8 cellular contexts compared by ENCODE assay signal in genomic region chr5:111748304-111748763, GRCh38. TPM values are rescaled to one million over a fixed set of nuclear protein-coding genes. Genes with fewer than 3 reads are reported as not detected.
DNase-seq lines count a peak whose midpoint lies in the region; ATAC-seq and TF ChIP-seq lines count a peak whose summit lies in the region.

No MANE protein-coding gene starts in this region.

- no CpG with 5 or more reads among the region's 3 CpGs for WGBS in IMR-90 (ENCODE audit: extremely low coverage in 2 of 2, insufficient read length in 1 of 2), 2 experiments
- WGBS in right lobe of liver (ENCODE audit: insufficient coverage, low coverage, low lambda C conversion rate, missing lambda C conversion rate): 42% methylated on average over 3 of the region's 3 CpGs

- H3K4me1 ChIP-seq in IMR-90 (ENCODE audit: control insufficient read depth, insufficient read depth, low read length): peaks cover 23% of the 10 kb centered on the region
- H3K4me1 ChIP-seq in right lobe of liver: peaks cover 0 to 19% (median 8%) of the 10 kb centered on the region in 4 donors
- no peaks in the 10 kb centered on the region for H3K4me1 ChIP-seq in colonic mucosa

- BruUV-seq in IMR-90 (replicated peaks; lab: Mats Ljungman, UMichigan): no TSS peak

- peak; percentile 69 for ATAC-seq in IMR-90 (ENCODE audit: low read depth)
- ATAC-seq in right lobe of liver: peak; percentile 53 to 92 (median 72)
- ATAC-seq in HG02884 (IDR thresholded peaks at IDR 0.05; ENCODE audit: unreplicated experiment): no peak

- H3K9ac ChIP-seq in IMR-90 (ENCODE audit: low read depth, low read length) (peak overlapping the region; percentile 7; the same call in 1 of the 2 replicates), colonic mucosa (ENCODE audit: low read depth in 2 of 2, low read length in 2 of 2) (no peak overlapping the region)

- H3K56ac ChIP-seq in IMR-90 (ENCODE audit: extremely low read depth, insufficient read depth, low read length): 0 out of 2 replicates have a peak overlapping the region, but pooled peaks have one; percentile 9

- no peaks in the 10 kb centered on the region for H4K20me1 ChIP-seq in IMR-90 (ENCODE audit: insufficient read depth, low read length)

- no peaks in the 10 kb centered on the region for H3K9me3 Mint-ChIP-seq in chondrocyte (ENCODE audit: low read depth)

- peaks cover 93% of the 10 kb centered on the region for H3K4me1 Mint-ChIP-seq in chondrocyte (ENCODE audit: low read depth)

- peak overlapping the region in 1 of 2 experiments; percentile 16; a peak in 1 of 4 replicates for H4K8ac ChIP-seq in IMR-90 (ENCODE audit: low read depth in 2 of 2, low read length in 2 of 2)

- H3K9me3 ChIP-seq in IMR-90 (ENCODE audit: control insufficient read depth, insufficient read depth, low read length) (no peaks in the 10 kb centered on the region), right lobe of liver (no peaks in the 10 kb centered on the region), colonic mucosa (no peaks in the 10 kb centered on the region)

- H3K4me2 ChIP-seq in IMR-90 (ENCODE audit: low read depth, low read length): peak overlapping the region; percentile 96

- no peak overlapping the region for H2AFZ ChIP-seq in IMR-90 (replicated peaks; ENCODE audit: low read length, poor library complexity)

- peak overlapping the region; percentile 87 for H2BK120ac ChIP-seq in IMR-90 (ENCODE audit: low read depth, low read length)

- H4K91ac ChIP-seq in IMR-90 (ENCODE audit: insufficient read depth, low read depth, low read length): peak overlapping the region; percentile 56; the same call in 1 of the 2 replicates

- peak overlapping the region; percentile 95 for H2BK5ac ChIP-seq in IMR-90 (ENCODE audit: low read depth, low read length, poor library complexity, severe bottlenecking)

- dilution Hi-C loops in IMR-90 (cut with HindIII; ENCODE audit: low sequenced_read_pairs, unreplicated experiment): no loop called here

- H3K9me1 ChIP-seq in IMR-90 (ENCODE audit: insufficient read depth, low read length): peaks cover 11% of the 10 kb centered on the region

- no peaks in the 10 kb centered on the region for H3K27me3 Mint-ChIP-seq in chondrocyte (ENCODE audit: low read depth)

- CTCF ChIA-PET in IMR-90 (lab: Yijun Ruan, JAX): no interaction called here

- POLR2A ChIA-PET in IMR-90 (lab: Charles Lee; ENCODE audit: unreplicated experiment): interaction anchor here (0.9 kb wide), 1 partner anchor 8 kb away, joined by 3 read pairs; no protein-coding TSS in a partner anchor

- intact Hi-C loops in IMR-90 (cut with micrococcal nuclease) (loop anchor here (1.0 kb wide), 1 partner anchor 9 kb away; the partner anchor contains the start of gene NREP), right lobe of liver (cut with DNase I) (no loop called here), colonic mucosa (cut with DNase I) (no loop called here)

- peak overlapping the region; percentile 26; the same call in 1 of the 2 replicates for H3K14ac ChIP-seq in IMR-90 (replicated peaks; ENCODE audit: low read depth, low read length)

- in situ Hi-C loops in Caki2 (cut with HindIII; ENCODE audit: low pct_unique_long_range_greater_than_20kb, low sequenced_read_pairs): no loop called here
- in situ Hi-C loops in IMR-90 (cut with MboI; ENCODE audit: low sequenced_read_pairs): no loop called here

- H3K36me3 ChIP-seq in IMR-90 (ENCODE audit: control insufficient read depth, insufficient read depth, low read length) (peaks cover 6% of the 10 kb centered on the region), right lobe of liver (no peaks in the 10 kb centered on the region), colonic mucosa (no peaks in the 10 kb centered on the region)

- H3K36me3 Mint-ChIP-seq in chondrocyte (ENCODE audit: low read depth): peaks cover 30% of the 10 kb centered on the region

- peak overlapping the region; percentile 57; the same call in 1 of the 2 replicates for H3K4ac ChIP-seq in IMR-90 (ENCODE audit: low read depth, low read length)

- H3K23ac ChIP-seq in IMR-90 (ENCODE audit: low read depth, low read length): no peak overlapping the region; the same call in 1 of the 2 replicates

- no peak for TF ChIP-seq CTCF in IMR-90 (conservative IDR thresholded peaks at IDR 0.05; ENCODE audit: low read depth, low read length)
- TF ChIP-seq CTCF in chondrocyte (IDR thresholded peaks at IDR 0.05): no peak
- TF ChIP-seq CTCF in right lobe of liver (IDR thresholded peaks at IDR 0.05): no peak
- TF ChIP-seq CTCF in colonic mucosa (IDR thresholded peaks at IDR 0.05): no peak

- TF ChIP-seq POLR2A in IMR-90 (IDR thresholded peaks at IDR 0.05; ENCODE audit: low read depth, low read length): peak; percentile 35; the same call in 1 of the 2 replicates
- TF ChIP-seq POLR2A in right lobe of liver (IDR thresholded peaks at IDR 0.05): no peak

- DNase-seq in Caki2 (ENCODE audit: low read depth) (peak; percentile 65), IMR-90 (peak; percentile 91), chondrocyte (ENCODE audit: low spot score) (no peak), right lobe of liver (no peak), colonic mucosa (no peak), midbrain (lab: John Stamatoyannopoulos, UW) (no peak), anterior cingulate cortex (lab: John Stamatoyannopoulos, UW) (no peak)

- peak overlapping the region; percentile 67; the same call in 1 of the 2 replicates for H2BK20ac ChIP-seq in IMR-90 (ENCODE audit: low read depth, low read length)

- 0 out of 2 replicates have a peak overlapping the region, but pooled peaks have one; percentile 12 for H2AK5ac ChIP-seq in IMR-90 (ENCODE audit: low read depth, low read length)

- H2BK15ac ChIP-seq in IMR-90 (ENCODE audit: low read depth, low read length): 0 out of 3 replicates have a peak overlapping the region, but pooled peaks have one; percentile 11

- peak overlapping the region; percentile 16; the same call in 1 of the 2 replicates for H3K4me3 ChIP-seq in IMR-90 (ENCODE audit: insufficient read depth, low read depth, low read length)
- no peak overlapping the region for H3K4me3 ChIP-seq in right lobe of liver
- H3K4me3 ChIP-seq in colonic mucosa: no peak overlapping the region

- 0 out of 2 replicates have a peak, but pooled peaks have one; percentile 3 for TF ChIP-seq RAD21 in IMR-90 (IDR thresholded peaks at IDR 0.05; ENCODE audit: low read length)

- H4K5ac ChIP-seq in IMR-90 (ENCODE audit: low read depth, low read length): peak overlapping the region; percentile 52; the same call in 1 of the 2 replicates

- H3K27ac ChIP-seq in IMR-90 (ENCODE audit: insufficient read depth, low read length) (peak overlapping the region; percentile 11; the same call in 1 of the 2 replicates), right lobe of liver (no peak overlapping the region), colonic mucosa (no peak overlapping the region)

- peak overlapping the region; percentile 69 for H3K18ac ChIP-seq in IMR-90 (ENCODE audit: low read depth, low read length)

- H3K79me1 ChIP-seq in IMR-90 (ENCODE audit: low read depth in 1 of 2, low read length in 2 of 2): peaks cover 17 to 45% of the 10 kb centered on the region in 2 experiments

- peak overlapping the region; percentile 60 for H3K27ac Mint-ChIP-seq in chondrocyte (ENCODE audit: unreplicated experiment)

- H2AK9ac ChIP-seq in IMR-90 (replicated peaks; ENCODE audit: low read depth, low read length, poor library complexity): no peak overlapping the region

- no peak overlapping the region for H3K4me3 Mint-ChIP-seq in chondrocyte (ENCODE audit: unreplicated experiment)

- H3K27me3 ChIP-seq in IMR-90 (ENCODE audit: control insufficient read depth, insufficient read depth, low read length): no peaks in the 10 kb centered on the region
- no peaks in the 10 kb centered on the region for H3K27me3 ChIP-seq in right lobe of liver
- H3K27me3 ChIP-seq in colonic mucosa: no peaks in the 10 kb centered on the region

TF ChIP-seq in IMR-90, 13 proteins besides CTCF, POLR2A, EP300 and RAD21 (continues in another document):
- TF ChIP-seq MAZ (IDR thresholded peaks at IDR 0.05; ENCODE audit: borderline replicate concordance, low read depth, low read length) (no peak), ELK1 (IDR thresholded peaks at IDR 0.05; ENCODE audit: borderline replicate concordance, low read depth, low read length) (no peak), MXI1 (IDR thresholded peaks at IDR 0.05; ENCODE audit: borderline replicate concordance, low read depth, low read length) (no peak), FOS (IDR thresholded peaks at IDR 0.05; ENCODE audit: low read depth, low read length) (peak; percentile 95), CHD1 (IDR thresholded peaks at IDR 0.05; ENCODE audit: low read depth, low read length) (peak; percentile 84; the same call in 1 of the 2 replicates), NFE2L2 (IDR thresholded peaks at IDR 0.05; ENCODE audit: low read depth, low read length) (no peak), RCOR1 (IDR thresholded peaks at IDR 0.05; ENCODE audit: insufficient replicate concordance, low read length) (no peak), SMC3 (IDR thresholded peaks at IDR 0.05; ENCODE audit: low read depth, low read length) (no peak), BHLHE40 (IDR thresholded peaks at IDR 0.05; ENCODE audit: low read depth, low read length) (peak; percentile 67), RFX5 (IDR thresholded peaks at IDR 0.05; ENCODE audit: low read depth, low read length) (no peak), CEBPB (IDR thresholded peaks at IDR 0.05; ENCODE audit: low read depth, low read length) (no peak), MAFK (IDR thresholded peaks at IDR 0.05; ENCODE audit: low read depth, low read length) (no peak)

RNA-seq across cellular contexts. Expression of gene NREP, which starts 8.7 kb away (rescaled TPM):
- total RNA-seq in Caki2 (2014; rRNA removed; shearing (Covaris generic); ENCODE audit: low replicate concordance): 42.6 and 46.3 TPM in 2 replicates
- total RNA-seq in IMR-90 (2012; rRNA removed): 178 and 234 TPM in 2 replicates
- polyA plus RNA-seq in IMR-90 (2012; rRNA removed): 246 and 277 TPM in 2 replicates
- 42.7 and 48.6 TPM in 2 replicates for polyA plus RNA-seq in IMR-90 (2012; cell fraction: cytosol; rRNA removed)
- 62.1 and 406 TPM in 2 replicates for polyA plus RNA-seq in IMR-90 (2012; cell fraction: nucleus; rRNA removed; ENCODE audit: low replicate concordance)
- total RNA-seq in chondrocyte: 595 to 1,006 TPM (median 987 TPM) in 3 replicates
- total RNA-seq in right lobe of liver: 10 to 100 TPM in 1 of 6 experiments, 1 to 10 TPM in 5; 2.2 to 24.6 (median 7.7) TPM
- total RNA-seq in colonic mucosa: 10 to 100 TPM; 16.6 to 19.0 TPM

Comparison
In these comparisons a context has a peak if more than half of its experiments do, and no peak if none do; other contexts are left out.
1. DNase-seq: peak in Caki2 (single experiment) and IMR-90 (single experiment); none in chondrocyte (single experiment), right lobe of liver (0 of 3), colonic mucosa (single experiment), midbrain (single experiment) and anterior cingulate cortex (0 of 58).